Comparison of ENCODE assay signal across 16 cellular contexts in the genomic region with DNA sequence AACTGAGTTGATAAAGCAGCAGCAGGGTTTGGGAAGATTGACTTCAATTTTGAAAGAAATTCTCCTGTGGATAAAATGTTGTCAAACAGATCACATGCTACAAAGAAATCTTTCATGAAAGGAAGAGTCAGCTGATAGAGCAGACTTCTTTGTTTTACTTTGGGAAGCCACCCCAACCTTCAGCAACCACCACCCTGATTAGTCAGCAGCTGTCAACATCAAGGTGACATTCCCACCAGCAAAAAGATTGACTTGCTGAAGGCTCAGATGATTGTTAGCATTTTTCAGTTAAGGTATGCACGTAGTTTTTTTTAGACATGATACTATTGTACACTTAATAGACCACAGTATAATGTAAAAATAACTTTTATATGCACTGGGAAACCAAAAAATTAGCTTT.
DNase-seq lines count a peak whose midpoint lies in the region; ATAC-seq, FAIRE-seq and TF ChIP-seq lines count a peak whose summit lies in the region.
"Had no signal": no experiment of that assay in that cellular context is flagged by ENCODE, and none has a peak within 500 bp of the region (broad histone marks: within the 10 kb centered on the region; RNA-seq: fewer than 3 reads in every experiment).

No MANE protein-coding gene starts in this region.

- H3K27me3 Mint-ChIP-seq in activated naive CD4-positive, alpha-beta T cell treated with anti-CD3 and anti-CD28 coated beads for 36 hours (ENCODE audit: low read depth): no peaks in the 10 kb centered on the region
- H3K27me3 Mint-ChIP-seq: CD4-positive, alpha-beta memory T cell had no signal

- H2AFZ ChIP-seq in MM.1S (ENCODE audit: low read length) (no peak overlapping the region), neural cell (ENCODE audit: low read depth, low read length) (no peak overlapping the region)
- H2AFZ ChIP-seq: GM23338 had no signal

- H4K20me1 ChIP-seq in MM.1S (ENCODE audit: insufficient read depth, low read length) (no peaks in the 10 kb centered on the region), neural cell (ENCODE audit: insufficient read depth) (no peaks in the 10 kb centered on the region)

- no peaks in the 10 kb centered on the region for H3K79me2 ChIP-seq in MM.1S (ENCODE audit: low read length)
- H3K79me2 ChIP-seq in neural cell (replicated peaks; ENCODE audit: insufficient read depth, low read length): no peaks in the 10 kb centered on the region

- H3F3A ChIP-seq in MM.1S (ENCODE audit: insufficient read depth, low read length): peaks cover 13% of the 10 kb centered on the region
- no peaks in the 10 kb centered on the region for H3F3A ChIP-seq in neural cell (ENCODE audit: insufficient read depth, low read length, poor library complexity, severe bottlenecking)

- H3K9ac ChIP-seq in MM.1S (ENCODE audit: low read length): peak overlapping the region; percentile 16; the same call in 1 of the 2 replicates
- H3K9ac ChIP-seq in neural cell (ENCODE audit: low read length): no peak overlapping the region

- H3K4me3 ChIP-seq in MM.1S (ENCODE audit: low read length) (no peak overlapping the region), epithelial cell of esophagus (ENCODE audit: low read length) (no peak overlapping the region), neural cell (ENCODE audit: low read length) (no peak overlapping the region), upper lobe of right lung (no peak overlapping the region)
- H3K4me3 ChIP-seq: GM23338, HAP-1 had no signal

- no peak for TF ChIP-seq CTCF in MM.1S (IDR thresholded peaks at IDR 0.05; ENCODE audit: low read length)
- no peak for TF ChIP-seq CTCF in epithelial cell of esophagus (IDR thresholded peaks at IDR 0.05; ENCODE audit: insufficient read depth, low read depth, low read length, missing control alignments)
- no peak for TF ChIP-seq CTCF in neural cell (IDR thresholded peaks at IDR 0.05; ENCODE audit: poor library complexity, severe bottlenecking)
- no peak for TF ChIP-seq CTCF in upper lobe of right lung (IDR thresholded peaks at IDR 0.05)

- H3K36me3 Mint-ChIP-seq in activated naive CD4-positive, alpha-beta T cell treated with anti-CD3 and anti-CD28 coated beads for 36 hours (ENCODE audit: low read depth): peaks cover 40% of the 10 kb centered on the region

- H3K27ac Mint-ChIP-seq in activated naive CD4-positive, alpha-beta T cell treated with anti-CD3 and anti-CD28 coated beads for 36 hours: no peak overlapping the region
- H3K27ac Mint-ChIP-seq: GM23338 had no signal

- DNase-seq in MM.1S: peak; percentile 73
- peak; percentile 6 for DNase-seq in epithelial cell of esophagus (ENCODE audit: low read depth)
- DNase-seq in activated CD8-positive, alpha-beta memory T cell treated with anti-CD3 and anti-CD28 coated beads, Interleukin-2, amount 50 U/mL, for 48 hours: no peak
- no peak for DNase-seq in activated naive CD4-positive, alpha-beta T cell treated with anti-CD3 and anti-CD28 coated beads for 36 hours
- DNase-seq in H54 (ENCODE audit: insufficient read length, low spot score): no peak
- no peak for DNase-seq in upper lobe of right lung
- DNase-seq: C1 segment of cervical spinal cord; Calu3; CD4-positive, alpha-beta memory T cell; COR-L47; DND-41 had no signal

- TF ChIP-seq RAD21 in neural cell (conservative IDR thresholded peaks at IDR 0.05): no peak

- H3K4me1 ChIP-seq in MM.1S (ENCODE audit: low read length): peaks cover 33% of the 10 kb centered on the region
- H3K4me1 ChIP-seq in upper lobe of right lung: no peaks in the 10 kb centered on the region
- H3K4me1 ChIP-seq: HAP-1 had no signal

- H3K27ac ChIP-seq in MM.1S (ENCODE audit: low read length): peak overlapping the region; percentile 71; the same call in 1 of the 2 replicates
- no peak overlapping the region for H3K27ac ChIP-seq in neural cell (ENCODE audit: low read length)
- H3K27ac ChIP-seq in upper lobe of right lung: no peak overlapping the region

- no peaks in the 10 kb centered on the region for H3K27me3 ChIP-seq in MM.1S (replicated peaks; ENCODE audit: insufficient read depth, low read length)
- no peaks in the 10 kb centered on the region for H3K27me3 ChIP-seq in neural cell (ENCODE audit: insufficient read depth, low read depth, low read length)
- no peaks in the 10 kb centered on the region for H3K27me3 ChIP-seq in upper lobe of right lung

- intact Hi-C loops in activated naive CD4-positive, alpha-beta T cell treated with anti-CD3 and anti-CD28 coated beads for 36 hours (cut with micrococcal nuclease): no loop called here
- intact Hi-C loops in upper lobe of right lung (cut with DNase I): loop anchor here (10.0 kb wide), 1 partner anchor 185 kb away; no protein-coding TSS in a partner anchor

- no peak for TF ChIP-seq POLR2A in H54 (IDR thresholded peaks at IDR 0.05; ENCODE audit: low read depth, low read length)

- no peak for ATAC-seq in upper lobe of right lung
- ATAC-seq: GM23338 had no signal

- no peaks in the 10 kb centered on the region for H3K4me1 Mint-ChIP-seq in activated naive CD4-positive, alpha-beta T cell treated with anti-CD3 and anti-CD28 coated beads for 36 hours (ENCODE audit: low read depth)
- H3K4me1 Mint-ChIP-seq: CD4-positive, alpha-beta memory T cell; GM23338 had no signal

- H3K4me2 ChIP-seq in MM.1S (ENCODE audit: low read depth, low read length) (peak overlapping the region; percentile 36), neural cell (ENCODE audit: low read length) (no peak overlapping the region)
- H3K4me2 ChIP-seq: GM23338 had no signal

- peaks cover 6% of the 10 kb centered on the region for H3K36me3 ChIP-seq in MM.1S (replicated peaks; ENCODE audit: insufficient read depth, low read length)
- H3K36me3 ChIP-seq in neural cell (ENCODE audit: insufficient read depth, low read length): peaks cover 5% of the 10 kb centered on the region
- H3K36me3 ChIP-seq in upper lobe of right lung: peaks cover 99% of the 10 kb centered on the region

- H3K9me2 ChIP-seq in MM.1S (replicated peaks; ENCODE audit: insufficient read depth, low read length) (no peaks in the 10 kb centered on the region), neural cell (ENCODE audit: insufficient read depth, low read length) (no peaks in the 10 kb centered on the region)

- no peak overlapping the region for H3K4me3 Mint-ChIP-seq in activated naive CD4-positive, alpha-beta T cell treated with anti-CD3 and anti-CD28 coated beads for 36 hours
- H3K4me3 Mint-ChIP-seq: CD4-positive, alpha-beta memory T cell; GM23338 had no signal

- FAIRE-seq in H54 (lab: Jason Lieb, UNC): no peak
- FAIRE-seq: G401.6, GM12892 had no signal

- H3K9me3 Mint-ChIP-seq in activated naive CD4-positive, alpha-beta T cell treated with anti-CD3 and anti-CD28 coated beads for 36 hours: no peaks in the 10 kb centered on the region
- H3K9me3 Mint-ChIP-seq: CD4-positive, alpha-beta memory T cell; GM23338 had no signal

- peak; percentile 36 for TF ChIP-seq EP300 in neural cell (conservative IDR thresholded peaks at IDR 0.05; ENCODE audit: poor library complexity, severe bottlenecking)

- no peaks in the 10 kb centered on the region for H3K9me3 ChIP-seq in MM.1S (replicated peaks; ENCODE audit: insufficient read depth, low read length)
- no peaks in the 10 kb centered on the region for H3K9me3 ChIP-seq in neural cell (ENCODE audit: low read length)
- H3K9me3 ChIP-seq in upper lobe of right lung: no peaks in the 10 kb centered on the region
- H3K9me3 ChIP-seq: HAP-1 had no signal

- CTCF ChIA-PET in activated naive CD4-positive, alpha-beta T cell treated with anti-CD3 and anti-CD28 coated beads for 36 hours (lab: Charles Lee): interaction anchor here (1.3 kb wide), 1 partner anchor 11 kb away, joined by 4 read pairs; no protein-coding TSS in a partner anchor

TF ChIP-seq in neural cell, 6 proteins besides CTCF, POLR2A, EP300 and RAD21:
- TF ChIP-seq TAF1 (IDR thresholded peaks at IDR 0.05; ENCODE audit: low read depth): no peak
- TF ChIP-seq EZH2 (IDR thresholded peaks at IDR 0.05; ENCODE audit: borderline replicate concordance, insufficient read depth, low read length, poor library complexity, severe bottlenecking): no peak
- TF ChIP-seq SMC3 (conservative IDR thresholded peaks at IDR 0.05; ENCODE audit: poor library complexity): no peak
- no peak for TF ChIP-seq POLR2AphosphoS5 (IDR thresholded peaks at IDR 0.05)
- TF ChIP-seq, protein P1, sequence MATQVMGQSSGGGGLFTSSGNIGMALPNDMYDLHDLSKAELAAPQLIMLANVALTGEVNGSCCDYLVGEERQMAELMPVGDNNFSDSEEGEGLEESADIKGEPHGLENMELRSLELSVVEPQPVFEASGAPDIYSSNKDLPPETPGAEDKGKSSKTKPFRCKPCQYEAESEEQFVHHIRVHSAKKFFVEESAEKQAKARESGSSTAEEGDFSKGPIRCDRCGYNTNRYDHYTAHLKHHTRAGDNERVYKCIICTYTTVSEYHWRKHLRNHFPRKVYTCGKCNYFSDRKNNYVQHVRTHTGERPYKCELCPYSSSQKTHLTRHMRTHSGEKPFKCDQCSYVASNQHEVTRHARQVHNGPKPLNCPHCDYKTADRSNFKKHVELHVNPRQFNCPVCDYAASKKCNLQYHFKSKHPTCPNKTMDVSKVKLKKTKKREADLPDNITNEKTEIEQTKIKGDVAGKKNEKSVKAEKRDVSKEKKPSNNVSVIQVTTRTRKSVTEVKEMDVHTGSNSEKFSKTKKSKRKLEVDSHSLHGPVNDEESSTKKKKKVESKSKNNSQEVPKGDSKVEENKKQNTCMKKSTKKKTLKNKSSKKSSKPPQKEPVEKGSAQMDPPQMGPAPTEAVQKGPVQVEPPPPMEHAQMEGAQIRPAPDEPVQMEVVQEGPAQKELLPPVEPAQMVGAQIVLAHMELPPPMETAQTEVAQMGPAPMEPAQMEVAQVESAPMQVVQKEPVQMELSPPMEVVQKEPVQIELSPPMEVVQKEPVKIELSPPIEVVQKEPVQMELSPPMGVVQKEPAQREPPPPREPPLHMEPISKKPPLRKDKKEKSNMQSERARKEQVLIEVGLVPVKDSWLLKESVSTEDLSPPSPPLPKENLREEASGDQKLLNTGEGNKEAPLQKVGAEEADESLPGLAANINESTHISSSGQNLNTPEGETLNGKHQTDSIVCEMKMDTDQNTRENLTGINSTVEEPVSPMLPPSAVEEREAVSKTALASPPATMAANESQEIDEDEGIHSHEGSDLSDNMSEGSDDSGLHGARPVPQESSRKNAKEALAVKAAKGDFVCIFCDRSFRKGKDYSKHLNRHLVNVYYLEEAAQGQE (IDR thresholded peaks at IDR 0.05; ENCODE audit: borderline replicate concordance): no peak
- no peak for TF ChIP-seq MXI1 (conservative IDR thresholded peaks at IDR 0.05; ENCODE audit: poor library complexity, severe bottlenecking)

Comparison
In these comparisons a context has a peak if more than half of its experiments do, and no peak if none do; other contexts are left out.
1. DNase-seq: peak in MM.1S (single experiment) and epithelial cell of esophagus (single experiment); none in activated CD8-positive, alpha-beta memory T cell treated with anti-CD3 and anti-CD28 coated beads, Interleukin-2, amount 50 U/mL, for 48 hours (single experiment), activated naive CD4-positive, alpha-beta T cell treated with anti-CD3 and anti-CD28 coated beads for 36 hours (single experiment), H54 (single experiment) and upper lobe of right lung (single experiment).